In the genomic region with DNA sequence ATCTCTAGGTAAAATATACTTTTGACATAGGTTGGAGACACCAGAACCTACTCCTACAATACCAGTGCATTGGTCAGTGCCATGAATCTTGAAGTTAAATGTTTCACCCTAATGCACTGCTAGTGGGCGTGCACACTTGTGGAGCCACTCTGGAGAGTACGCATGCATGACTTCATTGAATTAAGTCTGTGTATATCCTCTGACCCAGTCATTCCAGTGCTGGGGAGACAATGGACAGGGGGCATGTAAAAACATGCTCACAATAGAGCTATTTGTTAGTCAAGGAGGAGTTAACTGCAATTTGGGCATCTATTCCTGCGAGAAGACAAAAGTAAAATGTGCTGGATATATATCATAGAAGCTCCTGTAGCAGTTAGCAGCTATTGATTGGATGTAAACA, we compare ENCODE assay signal across 19 cellular contexts.
DNase-seq lines count a peak whose midpoint lies in the region; ATAC-seq, FAIRE-seq and TF ChIP-seq lines count a peak whose summit lies in the region.
"Had no signal": no experiment of that assay in that cellular context is flagged by ENCODE, and none has a peak within 500 bp of the region (broad histone marks: within the 10 kb centered on the region; RNA-seq: fewer than 3 reads in every experiment).

No MANE protein-coding gene starts in this region.

- no peaks in the 10 kb centered on the region for H3K36me3 ChIP-seq in bronchial epithelial cell (ENCODE audit: control insufficient read depth, insufficient read depth, low read length)
- H3K36me3 ChIP-seq in osteoblast (ENCODE audit: insufficient read depth, low read length): no peaks in the 10 kb centered on the region
- H3K36me3 ChIP-seq: BE2C had no signal

- H4K20me1 ChIP-seq in osteoblast (ENCODE audit: insufficient read depth, low read length): no peaks in the 10 kb centered on the region

- H3K4me3 ChIP-seq in bronchial epithelial cell (ENCODE audit: low read depth, low read length) (no peak overlapping the region), osteoblast (ENCODE audit: insufficient read depth, low read length) (no peak overlapping the region)
- H3K4me3 ChIP-seq: K562 had no signal

- no peak overlapping the region for H2AFZ ChIP-seq in osteoblast (ENCODE audit: low read length)

- no peaks in the 10 kb centered on the region for H3K4me1 ChIP-seq in osteoblast (ENCODE audit: insufficient read depth, low read length)
- H3K4me1 ChIP-seq: BE2C had no signal

- FAIRE-seq in bronchial epithelial cell (lab: Jason Lieb, UNC) (no peak), urothelium cell line (lab: Jason Lieb, UNC) (no peak)
- FAIRE-seq: K562 had no signal

- H3K27ac ChIP-seq in osteoblast (ENCODE audit: low read depth, low read length): no peak overlapping the region

- DNase-seq in NCI-H526 treated with DMSO at 0.1 percent for 48 hours (lab: John Stamatoyannopoulos, UW) (peak; percentile 18), NCI-H526 (lab: John Stamatoyannopoulos, UW) (no peak), NCI-H345 treated with DMSO at 0.1 percent for 48 hours (lab: John Stamatoyannopoulos, UW; ENCODE audit: unreplicated experiment) (peak; percentile 59), bronchial epithelial cell (ENCODE audit: low read depth) (peak; percentile 92), osteoblast (ENCODE audit: insufficient read length, low spot score, missing footprints) (peak; percentile 18), urothelium cell line (ENCODE audit: low spot score) (no peak), NCI-H1092 treated with DMSO at 0.1 percent for 48 hours (lab: John Stamatoyannopoulos, UW) (no peak)
- DNase-seq: 8988T; BE2C; CD4-positive, alpha-beta T cell; H9; NCI-H146; NCI-H446; Right ventricle myocardium superior; T-helper 1 cell had no signal

- no peak overlapping the region for H3K4me2 ChIP-seq in osteoblast (ENCODE audit: insufficient read depth, low read length)

- no peaks in the 10 kb centered on the region for H3K9me3 ChIP-seq in osteoblast (ENCODE audit: low read depth, low read length)
- H3K9me3 ChIP-seq: BE2C had no signal

- peaks cover under 1% of the 10 kb centered on the region for H3K27me3 ChIP-seq in bronchial epithelial cell (ENCODE audit: control insufficient read depth, insufficient read depth, low read length)
- H3K27me3 ChIP-seq in osteoblast (ENCODE audit: insufficient read depth, low read length): peaks cover 2% of the 10 kb centered on the region
- H3K27me3 ChIP-seq: BE2C had no signal

- ATAC-seq in GM21825 (IDR thresholded peaks at IDR 0.05; ENCODE audit: unreplicated experiment): no peak
- ATAC-seq: K562, Panc1, SK-N-SH treated with all-trans-retinoic acid at 6 μM for 48 hours had no signal

- no peaks in the 10 kb centered on the region for H3K79me2 ChIP-seq in osteoblast (ENCODE audit: insufficient read depth, low read length)

- TF ChIP-seq CTCF in bronchial epithelial cell (IDR thresholded peaks at IDR 0.05; ENCODE audit: insufficient read depth, low read length, severe bottlenecking): no peak
- no peak for TF ChIP-seq CTCF in osteoblast (IDR thresholded peaks at IDR 0.05; ENCODE audit: extremely low read depth, low read depth, low read length)

Comparison
In these comparisons a context has a peak if more than half of its experiments do, and no peak if none do; other contexts are left out.
1. DNase-seq: peak in NCI-H526 treated with DMSO at 0.1 percent for 48 hours (single experiment), NCI-H345 treated with DMSO at 0.1 percent for 48 hours (single experiment), bronchial epithelial cell (single experiment) and osteoblast (single experiment); none in NCI-H526 (0 of 2), urothelium cell line (single experiment) and NCI-H1092 treated with DMSO at 0.1 percent for 48 hours (single experiment).